In the genomic region with DNA sequence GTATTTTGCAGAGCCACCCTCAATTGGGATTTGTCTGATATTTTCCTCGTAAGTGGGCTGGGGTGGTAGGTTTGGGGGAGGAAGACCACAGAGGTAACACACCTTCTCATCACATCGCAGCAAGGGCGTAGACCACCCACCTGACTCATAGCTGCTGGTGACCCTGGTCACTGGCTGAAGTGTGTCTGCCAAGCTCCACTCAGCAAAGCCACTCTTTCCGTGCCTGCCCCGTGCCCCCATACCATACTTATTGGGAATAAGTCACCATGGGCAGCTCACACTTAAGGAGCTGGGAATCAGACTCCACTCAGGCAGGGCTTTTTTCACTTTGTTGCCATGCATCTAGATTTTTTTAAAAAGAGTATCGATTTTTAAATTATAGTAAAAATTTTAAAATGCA, we compare ENCODE assay signal across 23 cellular contexts.
"Had no signal": no experiment of that assay in that cellular context is flagged by ENCODE, and none has a peak within 500 bp of the region (broad histone marks: within the 10 kb centered on the region; RNA-seq: fewer than 3 reads in every experiment).

No MANE protein-coding gene starts in this region.

- H3K4me3 Mint-ChIP-seq: activated naive CD4-positive, alpha-beta T cell treated with anti-CD3 and anti-CD28 coated beads for 36 hours; dendritic cell treated with granulocyte-macrophage colony-stimulating factor and Interleukin-4, amounts not matched to agents 40 ng/mL and 50 ng/mL, for 4 days; nephron; stimulated activated effector memory CD8-positive, alpha-beta T cell treated with anti-CD3 and anti-CD28 coated beads, Interleukin-12 subunit alpha, Interleukin-12 subunit beta, amount 100 ng/mL, for 72 hours; stimulated activated naive CD8-positive, alpha-beta T cell treated with anti-CD3 and anti-CD28 coated beads, Interleukin-15, Interleukin-2, amounts not matched to agents 100 ng/mL and 50 ng/mL, for 24 hours; T-helper 2 cell treated with Interferon-gamma antibody and Interleukin-4, amounts not matched to agents 5 μg/mL and 100 μg/mL, for 36 hours had no signal

- H3K4me3 ChIP-seq: esophagus muscularis mucosa, skin epidermis, thyroid gland, vagina had no signal

- H3K36me3 ChIP-seq: thyroid gland had no signal

- H3K4me1 ChIP-seq: esophagus muscularis mucosa, foreskin keratinocyte, thyroid gland, vagina had no signal

- DNase-seq: activated CD4-positive, alpha-beta T cell treated with anti-CD3 and anti-CD28 coated beads for 4 hours; activated CD4-positive, alpha-beta T cell treated with anti-CD3 and anti-CD28 coated beads, Interleukin-2, amount 50 U/mL, for 48 hours; activated CD4-positive, CD25-positive, alpha-beta regulatory T cell; activated effector memory CD4-positive, alpha-beta T cell treated with anti-CD3 and anti-CD28 coated beads, Interleukin-2, amount 50 U/mL, for 16 hours; activated naive CD4-positive, alpha-beta T cell treated with anti-CD3 and anti-CD28 coated beads for 36 hours; amniotic stem cell; central memory CD4-positive, alpha-beta T cell; foreskin keratinocyte; mammary epithelial cell; stimulated activated CD4-positive, alpha-beta T cell treated with anti-CD3 and anti-CD28 coated beads, Interleukin-4, amount 100 ng/mL, for 24 hours; substantia nigra; T-helper 1 cell; thyroid gland had no signal

- H3K27me3 Mint-ChIP-seq: progenitor cell of endocrine pancreas had no signal

- H3K9me3 ChIP-seq: thyroid gland had no signal

- ATAC-seq: foreskin keratinocyte; sciatic nerve; stimulated activated effector memory CD8-positive, alpha-beta T cell treated with anti-CD3 and anti-CD28 coated beads, Interleukin-12 subunit alpha, Interleukin-12 subunit beta, amount 100 ng/mL, for 72 hours had no signal

- H3K27ac Mint-ChIP-seq: activated naive CD4-positive, alpha-beta T cell treated with anti-CD3 and anti-CD28 coated beads for 36 hours; dendritic cell treated with granulocyte-macrophage colony-stimulating factor and Interleukin-4, amounts not matched to agents 40 ng/mL and 50 ng/mL, for 4 days; nephron; progenitor cell of endocrine pancreas; stimulated activated effector memory CD8-positive, alpha-beta T cell treated with anti-CD3 and anti-CD28 coated beads, Interleukin-12 subunit alpha, Interleukin-12 subunit beta, amount 100 ng/mL, for 72 hours; stimulated activated naive CD8-positive, alpha-beta T cell treated with anti-CD3 and anti-CD28 coated beads, Interleukin-15, Interleukin-2, amounts not matched to agents 100 ng/mL and 50 ng/mL, for 24 hours; T-helper 2 cell treated with Interferon-gamma antibody and Interleukin-4, amounts not matched to agents 5 μg/mL and 100 μg/mL, for 36 hours had no signal

- H3K27ac ChIP-seq: esophagus muscularis mucosa, foreskin keratinocyte, skin epidermis, thyroid gland, vagina had no signal

- H3K36me3 Mint-ChIP-seq: stimulated activated effector memory CD8-positive, alpha-beta T cell treated with anti-CD3 and anti-CD28 coated beads, Interleukin-12 subunit alpha, Interleukin-12 subunit beta, amount 100 ng/mL, for 72 hours had no signal

- H3K4me1 Mint-ChIP-seq: nephron; stimulated activated effector memory CD8-positive, alpha-beta T cell treated with anti-CD3 and anti-CD28 coated beads, Interleukin-12 subunit alpha, Interleukin-12 subunit beta, amount 100 ng/mL, for 72 hours had no signal

- H3K27me3 ChIP-seq: esophagus muscularis mucosa, thyroid gland, vagina had no signal
